Comparison of ENCODE assay signal across 1 cellular context in genomic region chr16:89563639-89564392, GRCh38.
A peak's percentile ranks its signal among the peaks of the same experiment; 100 is the strongest.
TF ChIP-seq lines count a peak whose summit lies in the region.

No MANE protein-coding gene starts in this region.

TF ChIP-seq in HepG2, 621 proteins besides CTCF, POLR2A, EP300 and RAD21 (continued from another document and continues in another):
- TF ChIP-seq ZBTB40 (IDR thresholded peaks at IDR 0.05) (no peak), ZBTB40 (CRISPR knock-in tag; IDR thresholded peaks at IDR 0.05) (no peak), MTF1 (CRISPR knock-in tag; IDR thresholded peaks at IDR 0.05) (no peak), ELF4 (CRISPR knock-in tag; IDR thresholded peaks at IDR 0.05; ENCODE audit: borderline replicate concordance) (no peak), ZNF160 (CRISPR knock-in tag; IDR thresholded peaks at IDR 0.05) (no peak), ARNTL (CRISPR knock-in tag; IDR thresholded peaks at IDR 0.05) (no peak), THRA (CRISPR knock-in tag; IDR thresholded peaks at IDR 0.05; ENCODE audit: borderline replicate concordance) (no peak), ATM (IDR thresholded peaks at IDR 0.05; ENCODE audit: borderline replicate concordance) (no peak), ZNF883 (CRISPR knock-in tag; IDR thresholded peaks at IDR 0.05; ENCODE audit: not compliant biosample characterization) (no peak), EEA1 (CRISPR knock-in tag; IDR thresholded peaks at IDR 0.05; ENCODE audit: borderline replicate concordance) (no peak), AGO2 (optimal IDR thresholded peaks at IDR 0.05; ENCODE audit: low read depth, low read length) (no peak), RBM39 (IDR thresholded peaks at IDR 0.05; ENCODE audit: low read depth, low read length, poor library complexity, severe bottlenecking) (no peak), ZNF124 (CRISPR knock-in tag; IDR thresholded peaks at IDR 0.05) (no peak), LCORL (IDR thresholded peaks at IDR 0.05) (no peak), LCORL (CRISPR knock-in tag; IDR thresholded peaks at IDR 0.05) (no peak), EZH2 (conservative IDR thresholded peaks at IDR 0.05; ENCODE audit: low read depth, low read length) (no peak), MAF1 (CRISPR knock-in tag; IDR thresholded peaks at IDR 0.05; ENCODE audit: borderline replicate concordance) (no peak), CHCHD3 (CRISPR knock-in tag; IDR thresholded peaks at IDR 0.05) (no peak), KMT2B (CRISPR knock-in tag; IDR thresholded peaks at IDR 0.05) (no peak), MYC (CRISPR knock-in tag; IDR thresholded peaks at IDR 0.05; ENCODE audit: borderline replicate concordance) (no peak), MEIS1 (CRISPR knock-in tag; IDR thresholded peaks at IDR 0.05; ENCODE audit: borderline replicate concordance) (no peak), FOXP4 (CRISPR knock-in tag; IDR thresholded peaks at IDR 0.05) (no peak), JDP2 (CRISPR knock-in tag; IDR thresholded peaks at IDR 0.05; ENCODE audit: borderline replicate concordance) (no peak), IRF9 (CRISPR knock-in tag; IDR thresholded peaks at IDR 0.05; ENCODE audit: borderline replicate concordance) (no peak), THAP7 (CRISPR knock-in tag; IDR thresholded peaks at IDR 0.05) (no peak), ELK4 (CRISPR knock-in tag; IDR thresholded peaks at IDR 0.05; ENCODE audit: borderline replicate concordance) (no peak), KLF11 (CRISPR knock-in tag; IDR thresholded peaks at IDR 0.05) (no peak; the same call in 1 of the 2 replicates), ZKSCAN1 (IDR thresholded peaks at IDR 0.05; ENCODE audit: low read length) (no peak), ZNF546 (CRISPR knock-in tag; conservative IDR thresholded peaks at IDR 0.05) (no peak), HDAC2 (CRISPR knock-in tag; IDR thresholded peaks at IDR 0.05) (no peak; the same call in 1 of the 2 replicates), CEBPZ (IDR thresholded peaks at IDR 0.05; ENCODE audit: low read length) (no peak), ZBTB37 (CRISPR knock-in tag; IDR thresholded peaks at IDR 0.05) (no peak), NFIC (IDR thresholded peaks at IDR 0.05; ENCODE audit: low read length) (0 out of 2 replicates have a peak, but pooled peaks have one; percentile 3), RNF219 (CRISPR knock-in tag; IDR thresholded peaks at IDR 0.05) (no peak), ZC3H4 (CRISPR knock-in tag; IDR thresholded peaks at IDR 0.05; ENCODE audit: borderline replicate concordance) (peak; percentile 96), POLR2AphosphoS5 (IDR thresholded peaks at IDR 0.05; ENCODE audit: low read depth, low read length) (peak; percentile 57), HNF4A (CRISPR knock-in tag; IDR thresholded peaks at IDR 0.05) (no peak), PAF1 (CRISPR knock-in tag; IDR thresholded peaks at IDR 0.05) (peak; percentile 85; the same call in 1 of the 2 replicates), ATF7 (IDR thresholded peaks at IDR 0.05) (no peak), ATF7 (CRISPR knock-in tag; IDR thresholded peaks at IDR 0.05) (no peak)
